9 cellular contexts compared by ENCODE assay signal in genomic region chr18:9595197-9595596, GRCh38. TPM values are rescaled to one million over a fixed set of nuclear protein-coding genes. Genes with fewer than 3 reads are reported as not detected.
A peak's percentile ranks its signal among the peaks of the same experiment; 100 is the strongest.
DNase-seq lines count a peak whose midpoint lies in the region; TF ChIP-seq lines count a peak whose summit lies in the region.
"Had no signal": no experiment of that assay in that cellular context is flagged by ENCODE, and none has a peak within 500 bp of the region (broad histone marks: within the 10 kb centered on the region; RNA-seq: fewer than 3 reads in every experiment).

No MANE protein-coding gene starts in this region.

- H3K9me3 ChIP-seq in breast epithelium (peaks cover 0 to 15% of the 10 kb centered on the region in 2 donors), transverse colon (peaks cover 0 to 15% of the 10 kb centered on the region in 2 donors), uterus (peaks cover 0 to 8% of the 10 kb centered on the region in 2 donors), WERI-Rb-1 (ENCODE audit: severe bottlenecking) (no peaks in the 10 kb centered on the region)

- in situ Hi-C loops in transverse colon (cut with MboI; ENCODE audit: low pct_ligation_motif_present in 1 of 4, low pct_unique_long_range_greater_than_20kb in 1 of 4, low sequenced_read_pairs in 3 of 4) = no loop called here

- TF ChIP-seq POLR2A in breast epithelium (IDR thresholded peaks at IDR 0.05) = no peak
- no peak for TF ChIP-seq POLR2A in transverse colon (IDR thresholded peaks at IDR 0.05)
- no peak for TF ChIP-seq POLR2A in uterus (IDR thresholded peaks at IDR 0.05)

- H3K27me3 Mint-ChIP-seq in MCF 10A (ENCODE audit: insufficient read depth, unreplicated experiment) = no peaks in the 10 kb centered on the region

- POLR2A ChIA-PET in MCF 10A (lab: Yijun Ruan, JAX) = interaction anchor here (0.6 to 2.4 kb wide), 12 partner anchors 11 to 79 kb away, joined by 3 to 16 read pairs (median 4); no protein-coding TSS in a partner anchor

- no peak for TF ChIP-seq CTCF in MCF 10A (IDR thresholded peaks at IDR 0.05; ENCODE audit: unreplicated experiment)
- TF ChIP-seq CTCF in breast epithelium (IDR thresholded peaks at IDR 0.05) = no peak
- no peak for TF ChIP-seq CTCF in fibroblast of the aortic adventitia (IDR thresholded peaks at IDR 0.05; ENCODE audit: insufficient read depth, low read length)
- TF ChIP-seq CTCF in transverse colon (IDR thresholded peaks at IDR 0.05) = no peak
- no peak for TF ChIP-seq CTCF in uterus (IDR thresholded peaks at IDR 0.05)
- no peak for TF ChIP-seq CTCF in WERI-Rb-1 (IDR thresholded peaks at IDR 0.05; ENCODE audit: low read depth, low read length)

- intact Hi-C loops in MCF 10A (cut with micrococcal nuclease) = no loop called here
- intact Hi-C loops in breast epithelium (cut with DNase I; ENCODE audit: low total_unique reads) = no loop called here
- intact Hi-C loops in transverse colon (cut with DNase I; ENCODE audit: low total_unique reads) = no loop called here
- intact Hi-C loops in uterus (cut with DNase I; ENCODE audit: low total_unique reads) = no loop called here

- CTCF ChIA-PET in MCF 10A (lab: Yijun Ruan, JAX) = interaction anchor here (0.6 to 1.4 kb wide), 3 partner anchors 12 to 25 kb away, joined by 4 to 6 read pairs (median 5); no protein-coding TSS in a partner anchor

- H3K4me3 ChIP-seq in breast epithelium = no peak overlapping the region
- no peak overlapping the region for H3K4me3 ChIP-seq in fibroblast of the aortic adventitia (ENCODE audit: low read depth, low read length)
- H3K4me3 ChIP-seq in transverse colon = no peak overlapping the region
- H3K4me3 ChIP-seq in uterus = no peak overlapping the region
- no peak overlapping the region for H3K4me3 ChIP-seq in WERI-Rb-1 (ENCODE audit: low read depth, low read length)

- peak overlapping the region; percentile 48 for H3K4me3 Mint-ChIP-seq in MCF 10A (ENCODE audit: unreplicated experiment)

- peaks cover 30% of the 10 kb centered on the region for H3K36me3 Mint-ChIP-seq in MCF 10A (ENCODE audit: insufficient read depth, unreplicated experiment)

- peak overlapping the region; percentile 57 for H3K27ac Mint-ChIP-seq in MCF 10A (ENCODE audit: low read depth, unreplicated experiment)

- peaks cover 19% of the 10 kb centered on the region for H3K9me3 Mint-ChIP-seq in MCF 10A (ENCODE audit: unreplicated experiment)

- DNase-seq in MCF 10A (ENCODE audit: unreplicated experiment) = no peak
- DNase-seq in breast epithelium (ENCODE audit: low spot score in 2 of 2) = no peak
- DNase-seq in M059J (ENCODE audit: low read depth) = peak; percentile 31
- peak; percentile 29 for DNase-seq in fibroblast of the aortic adventitia (ENCODE audit: low read depth)
- DNase-seq in transverse colon = no peak
- no peak for DNase-seq in uterus
- DNase-seq in mesenteric fat pad (ENCODE audit: low spot score) = no peak
- no peak for DNase-seq in WERI-Rb-1
- DNase-seq: NCI-H2029 treated with DMSO at 0.1 percent for 48 hours had no signal

- no TSS peak for BruUV-seq in MCF 10A (replicated peaks; lab: Mats Ljungman, UMichigan)

- H3K27me3 ChIP-seq in breast epithelium (no peaks in the 10 kb centered on the region), transverse colon (no peaks in the 10 kb centered on the region), uterus (no peaks in the 10 kb centered on the region), WERI-Rb-1 (ENCODE audit: insufficient read depth, low read depth, severe bottlenecking) (no peaks in the 10 kb centered on the region)

- peaks cover 20% of the 10 kb centered on the region for H3K4me1 Mint-ChIP-seq in MCF 10A (ENCODE audit: insufficient read depth, unreplicated experiment)

- H3K36me3 ChIP-seq in breast epithelium (no peaks in the 10 kb centered on the region), transverse colon (no peaks in the 10 kb centered on the region), uterus (no peaks in the 10 kb centered on the region), WERI-Rb-1 (peaks cover 26% of the 10 kb centered on the region)

- TF ChIP-seq EP300 in transverse colon (IDR thresholded peaks at IDR 0.05; ENCODE audit: low read depth) = no peak

- H3K4me1 ChIP-seq in breast epithelium (no peaks in the 10 kb centered on the region), transverse colon (peaks cover 8 to 29% (median 18%) of the 10 kb centered on the region in 4 donors), uterus (peaks cover 0 to 7% of the 10 kb centered on the region in 2 donors)

- H3K27ac ChIP-seq in breast epithelium (peak overlapping the region in 1 of 2 donors; percentile 11), transverse colon (peak overlapping the region; percentile 1 to 38 (median 8)), uterus (no peak overlapping the region), WERI-Rb-1 (no peak overlapping the region)

RNA-seq across cellular contexts. Expression of gene PPP4R1, which starts 19.2 kb away (rescaled TPM):
- total RNA-seq in MCF 10A (2022) = 88.0 and 109 TPM in 2 replicates
- 100 to 1,000 TPM in 1 of 3 donors, 10 to 100 TPM in 2; 66.7 to 139 (median 93.4) TPM for total RNA-seq in breast epithelium
- 82.5 and 86.4 TPM in 2 replicates for total RNA-seq in M059J (2014; rRNA removed; shearing (Covaris generic))
- 73.6 and 107 TPM in 2 replicates for total RNA-seq in fibroblast of the aortic adventitia (ENCODE audit: low replicate concordance)
- total RNA-seq in transverse colon = 100 to 1,000 TPM in 1 of 4 donors, 10 to 100 TPM in 3; 46.0 to 163 (median 79.2) TPM
- 100 to 1,000 TPM; 103 to 720 (median 185) TPM for total RNA-seq in uterus
- total RNA-seq in mesenteric fat pad = 74.7 TPM

Comparison
In these comparisons a context has a peak if more than half of its experiments do, and no peak if none do; other contexts are left out.
1. DNase-seq: peak in M059J (single experiment) and fibroblast of the aortic adventitia (single experiment); none in MCF 10A (single experiment), breast epithelium (0 of 2), transverse colon (single experiment), uterus (0 of 2), mesenteric fat pad (single experiment) and WERI-Rb-1 (single experiment).
2. H3K27ac ChIP-seq: peak in transverse colon (4 of 4); none in uterus (0 of 2) and WERI-Rb-1 (single experiment).